In the genomic region with DNA sequence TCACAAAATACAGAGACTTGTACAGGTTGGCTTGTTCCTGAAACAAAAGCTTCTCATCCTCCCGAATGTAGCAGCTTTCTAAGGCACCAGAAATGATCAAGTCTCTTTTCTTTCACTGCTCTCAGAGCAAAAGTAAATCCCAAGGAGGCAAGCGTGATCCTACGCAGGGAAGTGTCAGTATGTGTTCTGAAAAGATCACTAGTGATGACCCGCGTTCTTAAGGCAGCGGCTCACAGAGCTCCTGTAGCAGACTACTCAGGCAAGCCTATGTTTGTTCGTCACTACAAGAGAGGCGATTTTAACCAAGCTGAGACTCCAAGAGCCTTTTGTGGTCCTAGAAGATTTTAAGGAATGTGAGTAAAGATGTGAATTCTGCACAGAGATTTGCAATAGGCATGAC, we compare ENCODE assay signal across 30 cellular contexts.
"Had no signal": no experiment of that assay in that cellular context is flagged by ENCODE, and none has a peak within 500 bp of the region (broad histone marks: within the 10 kb centered on the region; RNA-seq: fewer than 3 reads in every experiment).

No MANE protein-coding gene starts in this region.

- H2AFZ ChIP-seq: parathyroid adenoma had no signal

- H3K27ac ChIP-seq: colonic mucosa, esophagus squamous epithelium, heart right ventricle, left ventricle myocardium inferior, lower lobe of right lung, neutrophil, parathyroid adenoma, right lobe of liver, suprapubic skin had no signal

- H3K36me3 ChIP-seq: colonic mucosa had no signal

- H3K79me2 ChIP-seq: parathyroid adenoma had no signal

- H3K4me1 ChIP-seq: colonic mucosa, esophagus squamous epithelium, lower lobe of right lung, parathyroid adenoma, right lobe of liver, suprapubic skin had no signal

- H3K9me3 Mint-ChIP-seq: central memory CD8-positive, alpha-beta T cell; dendritic cell treated with granulocyte-macrophage colony-stimulating factor and Interleukin-4, amounts not matched to agents 40 ng/mL and 50 ng/mL, for 4 days; immature natural killer cell; stimulated activated naive CD8-positive, alpha-beta T cell treated with anti-CD3 and anti-CD28 coated beads, Interleukin-15, amount 100 ng/mL, for 72 hours had no signal

- H3K27ac Mint-ChIP-seq: dendritic cell treated with granulocyte-macrophage colony-stimulating factor and Interleukin-4, amounts not matched to agents 40 ng/mL and 50 ng/mL, for 4 days; nephron progenitor cell; progenitor cell of endocrine pancreas; stimulated activated naive CD8-positive, alpha-beta T cell treated with anti-CD3 and anti-CD28 coated beads, Interleukin-15, amount 100 ng/mL, for 72 hours had no signal

- ATAC-seq: heart right ventricle; left colon; lower lobe of right lung; stimulated activated naive CD8-positive, alpha-beta T cell treated with anti-CD3 and anti-CD28 coated beads, Interleukin-15, amount 100 ng/mL, for 72 hours had no signal

- DNase-seq: colonic mucosa; effector CD8-positive, alpha-beta T cell; esophagus squamous epithelium; foreskin melanocyte; glutamatergic neuron; heart right ventricle; hypothalamus; immature natural killer cell; islet precursor cell; kidney glomerular epithelial cell; left colon; left ventricle myocardium inferior; lower lobe of right lung; nephron progenitor cell; right lobe of liver; stimulated activated CD4-positive, alpha-beta T cell treated with anti-CD3 and anti-CD28 coated beads, Interleukin-12 subunit alpha, Interleukin-12 subunit beta, amount 100 ng/mL, for 4 hours; stimulated activated CD4-positive, alpha-beta T cell treated with anti-CD3 and anti-CD28 coated beads, Interleukin-1b, Interleukin-23, amount 100 ng/mL, for 48 hours; stimulated activated CD4-positive, alpha-beta T cell treated with anti-CD3 and anti-CD28 coated beads, Interleukin-4, amount 100 ng/mL, for 1 hour; stimulated activated CD8-positive, alpha-beta memory T cell treated with anti-CD3 and anti-CD28 coated beads, Interleukin-4, amount 100 ng/mL, for 48 hours; stimulated activated naive CD4-positive, alpha-beta T cell; stimulated activated naive CD8-positive, alpha-beta T cell treated with anti-CD3 and anti-CD28 coated beads, Interleukin-15, amount 100 ng/mL, for 72 hours; thyroid gland; trophoblast cell had no signal

- H3K27me3 Mint-ChIP-seq: central memory CD8-positive, alpha-beta T cell; dendritic cell treated with granulocyte-macrophage colony-stimulating factor and Interleukin-4, amounts not matched to agents 40 ng/mL and 50 ng/mL, for 4 days; progenitor cell of endocrine pancreas; stimulated activated naive CD8-positive, alpha-beta T cell treated with anti-CD3 and anti-CD28 coated beads, Interleukin-15, amount 100 ng/mL, for 72 hours had no signal

- H3K4me3 Mint-ChIP-seq: central memory CD8-positive, alpha-beta T cell; dendritic cell treated with granulocyte-macrophage colony-stimulating factor and Interleukin-4, amounts not matched to agents 40 ng/mL and 50 ng/mL, for 4 days; immature natural killer cell; nephron progenitor cell; stimulated activated naive CD8-positive, alpha-beta T cell treated with anti-CD3 and anti-CD28 coated beads, Interleukin-15, amount 100 ng/mL, for 72 hours had no signal

- H3K4me2 ChIP-seq: smooth muscle cell had no signal

- H3K27me3 ChIP-seq: colonic mucosa, esophagus squamous epithelium, heart right ventricle, neutrophil, right lobe of liver, suprapubic skin, thyroid gland had no signal

- H3K9me3 ChIP-seq: colonic mucosa, esophagus squamous epithelium, heart right ventricle, left ventricle myocardium inferior, lower lobe of right lung, neutrophil, right lobe of liver, suprapubic skin, thyroid gland had no signal

- H3K4me3 ChIP-seq: colonic mucosa, esophagus squamous epithelium, heart right ventricle, left ventricle myocardium inferior, lower lobe of right lung, right lobe of liver, smooth muscle cell, suprapubic skin, thyroid gland had no signal

- H3K4me1 Mint-ChIP-seq: central memory CD8-positive, alpha-beta T cell; immature natural killer cell; nephron progenitor cell; stimulated activated naive CD8-positive, alpha-beta T cell treated with anti-CD3 and anti-CD28 coated beads, Interleukin-15, amount 100 ng/mL, for 72 hours had no signal
